Comparison of ENCODE assay signal across 8 cellular contexts in the genomic region with DNA sequence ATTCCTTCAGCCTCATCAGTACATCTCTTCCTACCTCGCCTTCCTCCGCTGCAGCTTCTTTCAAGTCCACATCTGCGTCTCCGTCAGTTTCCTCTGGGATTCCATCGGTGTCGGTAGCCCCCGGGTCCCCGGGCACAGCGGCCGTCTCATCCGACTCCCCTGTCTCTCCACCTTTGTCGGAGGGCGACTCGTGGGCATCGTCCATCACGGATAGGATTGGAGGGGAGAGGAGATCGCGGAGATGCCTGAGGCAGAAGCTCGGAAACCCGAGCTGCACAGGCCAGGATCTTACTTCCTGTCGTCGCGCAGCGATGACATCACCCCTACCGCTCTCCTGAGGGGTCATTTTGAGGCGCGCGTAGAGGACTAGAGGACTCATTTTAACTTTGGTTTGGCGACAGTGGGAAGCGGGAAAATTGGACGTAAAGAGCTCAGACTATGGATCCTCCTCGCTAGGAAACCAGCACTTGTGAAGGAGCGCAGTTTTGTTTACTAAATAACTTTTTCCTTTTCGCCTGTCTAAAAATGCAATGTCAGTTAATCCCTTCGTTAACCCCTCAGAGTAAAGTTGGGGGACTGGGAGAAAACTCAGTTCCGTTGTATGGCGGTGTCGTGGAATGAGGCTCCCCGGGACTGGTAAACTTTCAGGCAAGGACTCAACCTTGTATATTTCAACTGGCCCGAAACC. TPM values are rescaled to one million over a fixed set of nuclear protein-coding genes. Genes with fewer than 3 reads are reported as not detected.
A peak's percentile ranks its signal among the peaks of the same experiment; 100 is the strongest.
DNase-seq lines count a peak whose midpoint lies in the region; ATAC-seq, FAIRE-seq and TF ChIP-seq lines count a peak whose summit lies in the region.

A gene with protein sequence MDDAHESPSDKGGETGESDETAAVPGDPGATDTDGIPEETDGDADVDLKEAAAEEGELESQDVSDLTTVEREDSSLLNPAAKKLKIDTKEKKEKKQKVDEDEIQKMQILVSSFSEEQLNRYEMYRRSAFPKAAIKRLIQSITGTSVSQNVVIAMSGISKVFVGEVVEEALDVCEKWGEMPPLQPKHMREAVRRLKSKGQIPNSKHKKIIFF (minus strand): TSS at position 290 of the 688 bp plus-strand sequence. CDS start 85 bp downstream, at position 205.

- peak within 1 kb of the TSS; percentile 100 for H3K4me3 Mint-ChIP-seq in T-helper 17 cell
- peak within 1 kb of the TSS; percentile 100 for H3K4me3 Mint-ChIP-seq in type B pancreatic cell

- peak within 1 kb of the TSS; percentile 62 to 93 (median 87) for H3K27ac ChIP-seq in heart right ventricle

- no peaks in the 10 kb centered on the region for H3K27me3 ChIP-seq in heart right ventricle

- no peaks in the 10 kb centered on the region for H3K27me3 Mint-ChIP-seq in T-helper 17 cell
- no peaks in the 10 kb centered on the region for H3K27me3 Mint-ChIP-seq in type B pancreatic cell

- peak within 1 kb of the TSS; percentile 62 to 92 (median 78) for H3K4me3 ChIP-seq in heart right ventricle

- WGBS in heart right ventricle, 2 donors = 0% methylated on average over 40 of the region's 40 CpGs

- H3K4me1 Mint-ChIP-seq in T-helper 17 cell = peaks cover 47% of the 10 kb centered on the region
- H3K4me1 Mint-ChIP-seq in type B pancreatic cell (ENCODE audit: unreplicated experiment) = peaks cover 19% of the 10 kb centered on the region

- H3K36me3 ChIP-seq in heart right ventricle = peaks cover 0 to 31% (median 0%) of the 10 kb centered on the region in 9 donors

- H3K36me3 Mint-ChIP-seq in T-helper 17 cell (ENCODE audit: low read depth) (peaks cover 11% of the 10 kb centered on the region), type B pancreatic cell (peaks cover 12% of the 10 kb centered on the region)

- TF ChIP-seq POLR2A in GM12892 (IDR thresholded peaks at IDR 0.05; ENCODE audit: low read depth, low read length) = peak; percentile 88

- no peaks in the 10 kb centered on the region for H3K9me3 Mint-ChIP-seq in type B pancreatic cell

- H3K9me3 ChIP-seq in T-helper 17 cell (ENCODE audit: control insufficient read depth, low read length, poor library complexity, severe bottlenecking) (no peaks in the 10 kb centered on the region), heart right ventricle (peaks cover 0 to 5% (median 0%) of the 10 kb centered on the region in 11 donors)

- FAIRE-seq in GM12892 (lab: Jason Lieb, UNC) = peak; percentile 84

- peak; percentile 81 for DNase-seq in GM12892 (ENCODE audit: insufficient read length)
- DNase-seq in NCI-H187 (lab: John Stamatoyannopoulos, UW) = peak; percentile 74 to 87
- peak; percentile 73 to 80 (median 77) for DNase-seq in T-helper 17 cell
- DNase-seq in amniotic stem cell (lab: John Stamatoyannopoulos, UW) = peak; percentile 92
- peak; percentile 92 to 95 for DNase-seq in heart right ventricle
- peak; percentile 88 to 98 (median 92) for DNase-seq in posterior cingulate gyrus
- peak; percentile 89 for DNase-seq in type B pancreatic cell (ENCODE audit: extremely low spot score, unreplicated experiment)

- TF ChIP-seq CTCF in heart right ventricle (IDR thresholded peaks at IDR 0.05) (no peak), type B pancreatic cell (conservative IDR thresholded peaks at IDR 0.05) (no peak)

- H3K4me1 ChIP-seq in heart right ventricle = peaks cover 8 to 57% (median 35%) of the 10 kb centered on the region in 9 donors

- peak; percentile 78 for ATAC-seq in HG02885 (IDR thresholded peaks at IDR 0.05; ENCODE audit: poor library complexity, unreplicated experiment)
- ATAC-seq in T-helper 17 cell = peak; percentile 75
- ATAC-seq in heart right ventricle = peak; percentile 92 to 98 (median 94)

- H3K27ac Mint-ChIP-seq in T-helper 17 cell (peak within 1 kb of the TSS; percentile 100), type B pancreatic cell (peak within 1 kb of the TSS; percentile 100)

- intact Hi-C loops in heart right ventricle (cut with DNase I) = loop anchor here in 5 of 10 donors (1.0 to 10.0 kb wide), 9 partner anchors 69 to 257 kb away; a partner anchor contains a TSS
- intact Hi-C loops in posterior cingulate gyrus (cut with DNase I) = loop anchor here (5.0 to 10.0 kb wide), 2 partner anchors 131 to 257 kb away; a partner anchor contains a TSS

RNA-seq across cellular contexts. Expression of the gene that starts here (rescaled TPM):
- polyA plus RNA-seq in GM12892 (2012; ENCODE audit: missing spikeins) = 38.1 TPM
- total RNA-seq in T-helper 17 cell (10 to 100 TPM; 30.1 to 36.3 TPM), heart right ventricle (10 to 100 TPM; 16.3 to 22.1 (median 17.6) TPM), type B pancreatic cell (ENCODE audit: low replicate concordance) (40.4 and 40.7 TPM in 2 replicates)
- polyA plus RNA-seq in heart right ventricle = 10 to 100 TPM; 24.9 to 50.2 TPM

Comparison
In these comparisons a context has a peak if more than half of its experiments do, and no peak if none do; other contexts are left out.
1. Peak in every context shown above with its lines: DNase-seq, ATAC-seq, H3K4me3 ChIP-seq and H3K27ac ChIP-seq.